28 cellular contexts compared by ENCODE assay signal in genomic region chr12:24172773-24173447, GRCh38.
DNase-seq lines count a peak whose midpoint lies in the region; ATAC-seq, FAIRE-seq and TF ChIP-seq lines count a peak whose summit lies in the region.
"Had no signal": no experiment of that assay in that cellular context is flagged by ENCODE, and none has a peak within 500 bp of the region (broad histone marks: within the 10 kb centered on the region; RNA-seq: fewer than 3 reads in every experiment).

No MANE protein-coding gene starts in this region.

- TF ChIP-seq CTCF in K562 (IDR thresholded peaks at IDR 0.05 in 2 of 3, conservative IDR thresholded peaks at IDR 0.05 in 1 of 3; ENCODE audit: insufficient read depth in 2 of 3, low read depth in 1 of 3, low read length in 3 of 3), result no peak

- TF ChIP-seq RAD21 in K562 (CRISPR knock-in tag; conservative IDR thresholded peaks at IDR 0.05 in 1 of 2, IDR thresholded peaks at IDR 0.05 in 1 of 2), result no peak

- H3K27ac Mint-ChIP-seq in stimulated activated naive B cell treated with anti-CD40 and anti-IgM and Interleukin-4, amounts not matched to agents 10 μg/mL and 1 μg/mL and 100 μg/mL, for 72 hours, result peak overlapping the region; percentile 83
- H3K27ac Mint-ChIP-seq: activated CD8-positive, alpha-beta memory T cell treated with anti-CD3 and anti-CD28 coated beads, Interleukin-2, amount 10 ng/mL, durations not matched to agents 7 days and 5 days; activated T-cell treated with anti-CD3 and anti-CD28 coated beads, Interleukin-2, amount 50 U/mL, for 72 hours; CD4-positive, CD25-positive, alpha-beta regulatory T cell; natural killer cell treated with Interleukin-12 subunit alpha and Interleukin-12 subunit beta and Interleukin-15 and Interleukin-18, amount 100 ng/mL, for 72 hours had no signal

- H3K79me2 ChIP-seq in K562 (ENCODE audit: control insufficient read depth, insufficient read depth, low read length), result no peaks in the 10 kb centered on the region
- H3K79me2 ChIP-seq: parathyroid adenoma had no signal

- H3K4me1 ChIP-seq in K562 (replicated peaks in 1 of 2; ENCODE audit: control insufficient read depth in 2 of 2, insufficient read depth in 2 of 2, low read length in 2 of 2), result no peaks in the 10 kb centered on the region
- H3K4me1 ChIP-seq: lower lobe of right lung, parathyroid adenoma, right atrium auricular region had no signal

- no peaks in the 10 kb centered on the region for H3K9me1 ChIP-seq in K562 (ENCODE audit: control insufficient read depth, insufficient read depth, low read length)

- no peaks in the 10 kb centered on the region for H3K36me3 Mint-ChIP-seq in stimulated activated naive B cell treated with anti-CD40 and anti-IgM and Interleukin-4, amounts not matched to agents 10 μg/mL and 1 μg/mL and 100 μg/mL, for 72 hours
- H3K36me3 Mint-ChIP-seq: activated CD8-positive, alpha-beta memory T cell treated with anti-CD3 and anti-CD28 coated beads, Interleukin-2, amount 10 ng/mL, durations not matched to agents 7 days and 5 days; CD4-positive, CD25-positive, alpha-beta regulatory T cell; natural killer cell treated with Interleukin-12 subunit alpha and Interleukin-12 subunit beta and Interleukin-15 and Interleukin-18, amount 100 ng/mL, for 72 hours had no signal

- peaks cover 0 to 6% of the 10 kb centered on the region in 2 donors for H3K27me3 Mint-ChIP-seq in stimulated activated naive B cell treated with anti-CD40 and anti-IgM and Interleukin-4, amounts not matched to agents 10 μg/mL and 1 μg/mL and 100 μg/mL, for 72 hours
- H3K27me3 Mint-ChIP-seq: activated CD8-positive, alpha-beta memory T cell treated with anti-CD3 and anti-CD28 coated beads, Interleukin-2, amount 10 ng/mL, durations not matched to agents 7 days and 5 days; natural killer cell treated with Interleukin-12 subunit alpha and Interleukin-12 subunit beta and Interleukin-15 and Interleukin-18, amount 100 ng/mL, for 72 hours had no signal

- in situ Hi-C loops in K562 (cut with MboI), result no loop called here

- peaks cover 2 to 4% of the 10 kb centered on the region in 2 donors for H3K9me3 Mint-ChIP-seq in stimulated activated naive B cell treated with anti-CD40 and anti-IgM and Interleukin-4, amounts not matched to agents 10 μg/mL and 1 μg/mL and 100 μg/mL, for 72 hours

- 4% methylated on average over 7 of the region's 7 CpGs for WGBS in K562 (ENCODE audit: insufficient coverage, low coverage, missing lambda C conversion rate)

- ATAC-seq in K562, result no peak
- ATAC-seq in stimulated activated naive B cell treated with anti-CD40 and anti-IgM and Interleukin-4, amounts not matched to agents 10 μg/mL and 1 μg/mL and 100 μg/mL, for 72 hours (replicated peaks), result peak in 1 of 2 donors; percentile 10
- ATAC-seq: activated CD8-positive, alpha-beta memory T cell treated with anti-CD3 and anti-CD28 coated beads, Interleukin-2, amount 10 ng/mL, durations not matched to agents 7 days and 5 days; activated T-cell treated with anti-CD3 and anti-CD28 coated beads, Interleukin-2, amount 50 U/mL, for 72 hours; lower lobe of right lung; natural killer cell treated with Interleukin-12 subunit alpha and Interleukin-12 subunit beta and Interleukin-15 and Interleukin-18, amount 100 ng/mL, for 72 hours had no signal

- no peak for FAIRE-seq in K562 (lab: Jason Lieb, UNC)
- FAIRE-seq: RCC 7860 had no signal

- no peak overlapping the region for H3K4me2 ChIP-seq in K562 (ENCODE audit: insufficient read depth, low read length)

- no peaks in the 10 kb centered on the region for H4K20me1 ChIP-seq in K562 (replicated peaks; ENCODE audit: control insufficient read depth, insufficient read depth, low read length)

- H3K4me3 Mint-ChIP-seq in stimulated activated naive B cell treated with anti-CD40 and anti-IgM and Interleukin-4, amounts not matched to agents 10 μg/mL and 1 μg/mL and 100 μg/mL, for 72 hours, result peak overlapping the region in 1 of 2 donors; percentile 52
- H3K4me3 Mint-ChIP-seq: activated CD8-positive, alpha-beta memory T cell treated with anti-CD3 and anti-CD28 coated beads, Interleukin-2, amount 10 ng/mL, durations not matched to agents 7 days and 5 days; activated T-cell treated with anti-CD3 and anti-CD28 coated beads, Interleukin-2, amount 50 U/mL, for 72 hours; CD4-positive, CD25-positive, alpha-beta regulatory T cell; natural killer cell treated with Interleukin-12 subunit alpha and Interleukin-12 subunit beta and Interleukin-15 and Interleukin-18, amount 100 ng/mL, for 72 hours had no signal

- intact Hi-C loops in K562 (cut with micrococcal nuclease), result no loop called here

- POLR2A ChIA-PET in HEK293T (lab: Yijun Ruan, JAX), result no interaction called here
- POLR2A ChIA-PET in K562 (lab: Yijun Ruan, JAX), result no interaction called here

- CTCF ChIA-PET in HEK293T (lab: Yijun Ruan, JAX) (no interaction called here), K562 (lab: Yijun Ruan, JAX; ENCODE audit: low intra/inter-chr PET ratio) (no interaction called here)

- no peaks in the 10 kb centered on the region for H3K36me3 ChIP-seq in K562 (ENCODE audit: control insufficient read depth, insufficient read depth, low read length)
- H3K36me3 ChIP-seq: brain microvascular endothelial cell, lower lobe of right lung, right atrium auricular region, transverse colon had no signal

- no peaks in the 10 kb centered on the region for H3K9me3 ChIP-seq in K562 (replicated peaks; ENCODE audit: control insufficient read depth, insufficient read depth, low read depth, low read length)
- H3K9me3 ChIP-seq: lower lobe of right lung, mucosa of descending colon, right atrium auricular region, transverse colon had no signal

- no TSS peak for BruUV-seq in K562 (replicated peaks; lab: Mats Ljungman, UMichigan)

- H3K4me3 ChIP-seq in K562, result no peak overlapping the region
- H3K4me3 ChIP-seq: GM23248, lower lobe of right lung, mucosa of descending colon, right atrium auricular region, transverse colon had no signal

- H3K4me1 Mint-ChIP-seq in stimulated activated naive B cell treated with anti-CD40 and anti-IgM and Interleukin-4, amounts not matched to agents 10 μg/mL and 1 μg/mL and 100 μg/mL, for 72 hours, result peaks cover 14 to 21% of the 10 kb centered on the region in 2 donors
- H3K4me1 Mint-ChIP-seq: CD4-positive, CD25-positive, alpha-beta regulatory T cell had no signal

- H3K27ac ChIP-seq in K562 (ENCODE audit: extremely low read depth, low read depth, low read length), result no peak overlapping the region
- H3K27ac ChIP-seq: brain microvascular endothelial cell, GM23248, lower lobe of right lung, parathyroid adenoma, right atrium auricular region, transverse colon had no signal

- no peak for TF ChIP-seq POLR2A in K562 (conservative IDR thresholded peaks at IDR 0.05)

- TF ChIP-seq EP300 in K562 (IDR thresholded peaks at IDR 0.05; ENCODE audit: low read length), result no peak

- no peak overlapping the region for H3K9ac ChIP-seq in K562 (ENCODE audit: insufficient read depth in 1 of 2, low read depth in 2 of 2, low read length in 2 of 2)
- H3K9ac ChIP-seq: GM23248, parathyroid adenoma had no signal

- peaks cover 6 to 11% of the 10 kb centered on the region in 2 experiments; a peak in 4 of 5 replicates for H3K27me3 ChIP-seq in K562 (ENCODE audit: control insufficient read depth in 2 of 2, insufficient read depth in 2 of 2, low read length in 2 of 2)
- H3K27me3 ChIP-seq: brain microvascular endothelial cell, right atrium auricular region, transverse colon had no signal

- no peak overlapping the region for H2AFZ ChIP-seq in K562 (ENCODE audit: low read depth, low read length)
- H2AFZ ChIP-seq: GM23248, parathyroid adenoma had no signal

- no peak for DNase-seq in HEK293T (ENCODE audit: extremely low spot score)
- peak; percentile 83 for DNase-seq in NCI-H2227 (lab: John Stamatoyannopoulos, UW; ENCODE audit: unreplicated experiment)
- no peak for DNase-seq in K562 (ENCODE audit: extremely low read depth in 1 of 4, low spot score in 3 of 4)
- no peak for DNase-seq in stimulated activated naive B cell treated with anti-CD40 and anti-IgM and Interleukin-4, amounts not matched to agents 10 μg/mL and 1 μg/mL and 100 μg/mL, for 72 hours
- DNase-seq in NCI-H2081 (lab: John Stamatoyannopoulos, UW), result no peak
- no peak for DNase-seq in hippocampal formation (lab: John Stamatoyannopoulos, UW)
- DNase-seq in NCI-H82 (lab: John Stamatoyannopoulos, UW), result no peak
- DNase-seq: activated CD4-positive, alpha-beta T cell treated with anti-CD3 and anti-CD28 coated beads, Interleukin-2, amount 50 U/mL, for 1 hour; activated CD8-positive, alpha-beta memory T cell treated with anti-CD3 and anti-CD28 coated beads, Interleukin-2, amount 10 ng/mL, durations not matched to agents 7 days and 5 days; activated naive CD4-positive, alpha-beta T cell; activated T-cell treated with anti-CD3 and anti-CD28 coated beads, Interleukin-2, amount 50 U/mL, for 72 hours; brain microvascular endothelial cell; CD4-positive, CD25-positive, alpha-beta regulatory T cell; GM23248; KBM-7; lower lobe of right lung; mucosa of descending colon; NCI-H1105 treated with DMSO at 0.1 percent for 48 hours; NCI-H2107; NCI-H526; SIG-M5; stimulated activated CD4-positive, alpha-beta T cell treated with anti-CD3 and anti-CD28 coated beads, Interleukin-2, amount 100 ng/mL, for 24 hours; SW 1271; transverse colon had no signal

TF ChIP-seq in HEK293T, 16 proteins besides CTCF, POLR2A, EP300 and RAD21:
- no peak for TF ChIP-seq SUZ12 (IDR thresholded peaks at IDR 0.05)
- TF ChIP-seq, protein P1, sequence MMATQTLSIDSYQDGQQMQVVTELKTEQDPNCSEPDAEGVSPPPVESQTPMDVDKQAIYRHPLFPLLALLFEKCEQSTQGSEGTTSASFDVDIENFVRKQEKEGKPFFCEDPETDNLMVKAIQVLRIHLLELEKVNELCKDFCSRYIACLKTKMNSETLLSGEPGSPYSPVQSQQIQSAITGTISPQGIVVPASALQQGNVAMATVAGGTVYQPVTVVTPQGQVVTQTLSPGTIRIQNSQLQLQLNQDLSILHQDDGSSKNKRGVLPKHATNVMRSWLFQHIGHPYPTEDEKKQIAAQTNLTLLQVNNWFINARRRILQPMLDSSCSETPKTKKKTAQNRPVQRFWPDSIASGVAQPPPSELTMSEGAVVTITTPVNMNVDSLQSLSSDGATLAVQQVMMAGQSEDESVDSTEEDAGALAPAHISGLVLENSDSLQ (IDR thresholded peaks at IDR 0.05), result peak; percentile 81
